ENCODE assay signal across 20 cellular contexts in the genomic region with DNA sequence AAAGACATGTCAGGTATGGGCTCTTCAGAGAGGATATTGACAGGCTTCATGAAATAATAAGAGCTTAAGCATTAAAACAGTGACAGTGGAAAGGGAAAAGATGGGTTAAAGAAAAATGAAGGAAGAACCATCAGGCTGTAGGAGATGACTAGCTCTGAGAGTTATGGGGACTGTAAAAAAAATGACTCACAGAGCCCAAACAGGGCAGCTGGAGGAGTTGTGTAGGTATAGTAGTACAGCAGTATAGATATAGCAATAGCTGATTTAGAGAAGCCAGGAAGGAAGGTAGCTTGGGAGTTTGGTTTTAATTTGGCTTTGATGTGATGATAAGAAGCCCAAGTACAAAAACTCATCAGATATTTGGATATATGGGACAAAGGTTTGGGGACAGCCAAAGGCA.
"Had no signal": no experiment of that assay in that cellular context is flagged by ENCODE, and none has a peak within 500 bp of the region (broad histone marks: within the 10 kb centered on the region; RNA-seq: fewer than 3 reads in every experiment).

No MANE protein-coding gene starts in this region.

- H3K27ac Mint-ChIP-seq: mesothelial cell of epicardium, naive B cell had no signal

- H3K9me3 Mint-ChIP-seq: mesothelial cell of epicardium, naive B cell had no signal

- H3K4me3 ChIP-seq: coronary artery, dorsolateral prefrontal cortex, esophagus muscularis mucosa, gastrocnemius medialis, heart right ventricle, left lung, lower lobe of right lung, mucosa of descending colon had no signal

- H3K36me3 ChIP-seq: esophagus muscularis mucosa, gastrocnemius medialis, heart right ventricle, left lung, lower lobe of right lung had no signal

- H3K4me3 Mint-ChIP-seq: mesothelial cell of epicardium, naive B cell had no signal

- H3K27me3 ChIP-seq: dorsolateral prefrontal cortex, esophagus muscularis mucosa, gastrocnemius medialis, heart right ventricle, left lung had no signal

- H3K27ac ChIP-seq: coronary artery, dorsolateral prefrontal cortex, esophagus muscularis mucosa, gastrocnemius medialis, heart right ventricle, left lung, lower lobe of right lung had no signal

- DNase-seq: dermis blood vessel endothelial cell; dorsolateral prefrontal cortex; effector CD4-positive, alpha-beta T cell; effector memory CD4-positive, alpha-beta T cell; foreskin melanocyte; gastrocnemius medialis; glutamatergic neuron; head of caudate nucleus; heart right ventricle; hippocampal formation; left cardiac atrium; left lung; left ventricle myocardium superior; lower lobe of right lung; mesenchymal stem cell; mucosa of descending colon; naive B cell had no signal

- H3K9me3 ChIP-seq: esophagus muscularis mucosa, gastrocnemius medialis, heart right ventricle, left lung, lower lobe of right lung, mucosa of descending colon had no signal

- H3K4me1 Mint-ChIP-seq: mesothelial cell of epicardium, naive B cell had no signal

- H3K4me1 ChIP-seq: gastrocnemius medialis, heart right ventricle, left lung, lower lobe of right lung had no signal

- H3K36me3 Mint-ChIP-seq: mesothelial cell of epicardium, naive B cell had no signal
